ENCODE assay signal across 17 cellular contexts in the genomic region with DNA sequence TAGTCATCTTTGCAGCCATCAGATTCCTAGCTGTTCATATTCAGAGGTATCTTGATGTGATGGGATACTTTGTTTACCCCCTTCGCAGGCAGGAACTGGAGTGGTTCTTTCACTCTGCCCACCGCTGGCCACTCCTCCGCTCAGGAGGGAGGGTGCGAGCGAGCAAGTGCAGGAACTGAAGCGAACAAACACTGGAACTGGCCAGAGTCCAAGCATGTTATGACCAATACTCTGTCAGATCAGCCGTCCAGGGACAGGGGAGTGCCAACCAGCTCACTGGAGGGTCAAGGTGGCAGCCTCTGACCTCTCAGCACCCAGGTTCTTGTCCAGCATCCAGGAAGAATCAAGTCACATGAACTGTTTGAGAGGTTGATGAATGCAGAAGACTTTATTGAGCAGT. TPM values are rescaled to one million over a fixed set of nuclear protein-coding genes. Genes with fewer than 3 reads are reported as not detected.
DNase-seq lines count a peak whose midpoint lies in the region; ATAC-seq and TF ChIP-seq lines count a peak whose summit lies in the region.
"Had no signal": no experiment of that assay in that cellular context is flagged by ENCODE, and none has a peak within 500 bp of the region (broad histone marks: within the 10 kb centered on the region; RNA-seq: fewer than 3 reads in every experiment).

No MANE protein-coding gene starts in this region.

- H3K27ac Mint-ChIP-seq in dendritic cell treated with granulocyte-macrophage colony-stimulating factor and Interleukin-4, amounts not matched to agents 40 ng/mL and 50 ng/mL, for 4 days = peak overlapping the region; percentile 70
- H3K27ac Mint-ChIP-seq: activated B cell treated with CpG ODN at 0.5 μM for 24 hours, IgD-negative memory B cell, memory B cell had no signal

- no peaks in the 10 kb centered on the region for H3K9me3 Mint-ChIP-seq in dendritic cell treated with granulocyte-macrophage colony-stimulating factor and Interleukin-4, amounts not matched to agents 40 ng/mL and 50 ng/mL, for 4 days
- H3K9me3 Mint-ChIP-seq: activated B cell treated with CpG ODN at 0.5 μM for 24 hours, IgD-negative memory B cell, memory B cell, neural crest cell had no signal

- H3K4me2 ChIP-seq in MM.1S (ENCODE audit: low read depth, low read length) = no peak overlapping the region

- TF ChIP-seq CTCF in MM.1S (IDR thresholded peaks at IDR 0.05; ENCODE audit: low read length) (no peak), lung (IDR thresholded peaks at IDR 0.05; ENCODE audit: control extremely low read depth, extremely low read depth) (no peak)

- peaks cover 26% of the 10 kb centered on the region for H3K4me1 ChIP-seq in MM.1S (ENCODE audit: low read length)
- H3K4me1 ChIP-seq in lung (ENCODE audit: control insufficient read depth in 2 of 2, insufficient read depth in 2 of 2, low read length in 2 of 2) = peaks cover 3 to 8% of the 10 kb centered on the region in 2 donors
- H3K4me1 ChIP-seq: right atrium auricular region, tibial nerve had no signal

- no peak overlapping the region for H3K4me3 Mint-ChIP-seq in dendritic cell treated with granulocyte-macrophage colony-stimulating factor and Interleukin-4, amounts not matched to agents 40 ng/mL and 50 ng/mL, for 4 days
- H3K4me3 Mint-ChIP-seq: activated B cell treated with CpG ODN at 0.5 μM for 24 hours, memory B cell, neural crest cell had no signal

- H3K36me3 Mint-ChIP-seq in dendritic cell treated with granulocyte-macrophage colony-stimulating factor and Interleukin-4, amounts not matched to agents 40 ng/mL and 50 ng/mL, for 4 days (ENCODE audit: low read depth) = no peaks in the 10 kb centered on the region
- H3K36me3 Mint-ChIP-seq: IgD-negative memory B cell, memory B cell had no signal

- no peaks in the 10 kb centered on the region for H3K27me3 Mint-ChIP-seq in dendritic cell treated with granulocyte-macrophage colony-stimulating factor and Interleukin-4, amounts not matched to agents 40 ng/mL and 50 ng/mL, for 4 days
- H3K27me3 Mint-ChIP-seq: activated B cell treated with CpG ODN at 0.5 μM for 24 hours, IgD-negative memory B cell had no signal

- DNase-seq in Caki2 (ENCODE audit: low read depth) (peak; percentile 65), MM.1S (no peak), lung (ENCODE audit: low spot score) (peak; percentile 50), iPS-NIHi7 (ENCODE audit: extremely low spot score) (no peak), SKM-1 (lab: John Stamatoyannopoulos, UW; ENCODE audit: unreplicated experiment) (no peak), NCI-H446 (lab: John Stamatoyannopoulos, UW) (no peak)
- DNase-seq: activated B cell treated with CpG ODN at 0.5 μM for 24 hours; activated naive CD4-positive, alpha-beta T cell; COR-L47; NCI-H1417 had no signal

- no peaks in the 10 kb centered on the region for H3K79me2 ChIP-seq in MM.1S (ENCODE audit: low read length)

- no peaks in the 10 kb centered on the region for H3K36me3 ChIP-seq in MM.1S (replicated peaks; ENCODE audit: insufficient read depth, low read length)
- no peaks in the 10 kb centered on the region for H3K36me3 ChIP-seq in lung (ENCODE audit: control insufficient read depth in 2 of 2, insufficient read depth in 2 of 2, low read length in 2 of 2)
- H3K36me3 ChIP-seq: right atrium auricular region, tibial nerve had no signal

- H3K27me3 ChIP-seq in MM.1S (replicated peaks; ENCODE audit: insufficient read depth, low read length) (no peaks in the 10 kb centered on the region), lung (ENCODE audit: control insufficient read depth, insufficient read depth) (no peaks in the 10 kb centered on the region)
- H3K27me3 ChIP-seq: right atrium auricular region, tibial nerve had no signal

- intact Hi-C loops in dendritic cell treated with granulocyte-macrophage colony-stimulating factor and Interleukin-4, amounts not matched to agents 40 ng/mL and 50 ng/mL, for 4 days (cut with micrococcal nuclease) = no loop called here

- H3K9ac ChIP-seq in MM.1S (ENCODE audit: low read length) = no peak overlapping the region

- no peaks in the 10 kb centered on the region for H3K9me2 ChIP-seq in MM.1S (replicated peaks; ENCODE audit: insufficient read depth, low read length)

- ATAC-seq in lung (ENCODE audit: insufficient read depth, low FRiP score) = no peak
- ATAC-seq in HG02798 (IDR thresholded peaks at IDR 0.05; ENCODE audit: poor library complexity, unreplicated experiment) = no peak

- H3K4me1 Mint-ChIP-seq in dendritic cell treated with granulocyte-macrophage colony-stimulating factor and Interleukin-4, amounts not matched to agents 40 ng/mL and 50 ng/mL, for 4 days (ENCODE audit: low read depth) = peaks cover 27% of the 10 kb centered on the region
- H3K4me1 Mint-ChIP-seq: IgD-negative memory B cell, memory B cell, neural crest cell had no signal

- H3K9me3 ChIP-seq in MM.1S (replicated peaks; ENCODE audit: insufficient read depth, low read length) (no peaks in the 10 kb centered on the region), lung (ENCODE audit: control insufficient read depth in 2 of 2, insufficient read depth in 1 of 2, low read length in 1 of 2) (no peaks in the 10 kb centered on the region)
- H3K9me3 ChIP-seq: right atrium auricular region, tibial nerve had no signal

- WGBS in lung, 2 donors = 34 to 65% methylated on average over 7 of the region's 7 CpGs

- no peak overlapping the region for H3K4me3 ChIP-seq in MM.1S (ENCODE audit: low read length)
- H3K4me3 ChIP-seq in lung = no peak overlapping the region
- H3K4me3 ChIP-seq: right atrium auricular region, tibial nerve had no signal

- 0 out of 2 replicates have a peak overlapping the region, but pooled peaks have one; percentile 22 for H2AFZ ChIP-seq in MM.1S (ENCODE audit: low read length)

- in situ Hi-C loops in Caki2 (cut with HindIII; ENCODE audit: low pct_unique_long_range_greater_than_20kb, low sequenced_read_pairs) = no loop called here

- peaks cover 21% of the 10 kb centered on the region for H3F3A ChIP-seq in MM.1S (ENCODE audit: insufficient read depth, low read length)

- H4K20me1 ChIP-seq in MM.1S (ENCODE audit: insufficient read depth, low read length) = no peaks in the 10 kb centered on the region

- no peak overlapping the region for H3K27ac ChIP-seq in MM.1S (ENCODE audit: low read length)
- no peak overlapping the region for H3K27ac ChIP-seq in lung (ENCODE audit: low read depth in 1 of 2, low read length in 1 of 2)
- H3K27ac ChIP-seq: right atrium auricular region, tibial nerve had no signal

RNA-seq across cellular contexts. Expression of a gene that starts 18.0 kb away (rescaled TPM):
- total RNA-seq in Caki2 (2014; rRNA removed; shearing (Covaris generic); ENCODE audit: low replicate concordance) = 17.8 and 19.4 TPM in 2 replicates
- 100 to 1,000 TPM in 1 of 2 donors, 10 to 100 TPM in 1; 39.5 to 100 TPM for total RNA-seq in lung
- polyA plus RNA-seq in lung = 10 to 100 TPM; 19.9 to 24.8 TPM

RNA-seq across cellular contexts. Expression of a gene that starts 48.6 kb away (rescaled TPM):
- 337 and 365 TPM in 2 replicates for total RNA-seq in Caki2 (2014; rRNA removed; shearing (Covaris generic); ENCODE audit: low replicate concordance)
- 100 to 1,000 TPM; 252 to 373 TPM for total RNA-seq in lung
- polyA plus RNA-seq in lung = 100 to 1,000 TPM; 165 to 293 TPM

Comparison
In these comparisons a context has a peak if more than half of its experiments do, and no peak if none do; other contexts are left out.
1. DNase-seq: peak in Caki2 (single experiment) and lung (single experiment); none in MM.1S (single experiment), iPS-NIHi7 (single experiment), SKM-1 (single experiment) and NCI-H446 (0 of 2).